Comparison of ENCODE assay signal across 18 cellular contexts in the genomic region with DNA sequence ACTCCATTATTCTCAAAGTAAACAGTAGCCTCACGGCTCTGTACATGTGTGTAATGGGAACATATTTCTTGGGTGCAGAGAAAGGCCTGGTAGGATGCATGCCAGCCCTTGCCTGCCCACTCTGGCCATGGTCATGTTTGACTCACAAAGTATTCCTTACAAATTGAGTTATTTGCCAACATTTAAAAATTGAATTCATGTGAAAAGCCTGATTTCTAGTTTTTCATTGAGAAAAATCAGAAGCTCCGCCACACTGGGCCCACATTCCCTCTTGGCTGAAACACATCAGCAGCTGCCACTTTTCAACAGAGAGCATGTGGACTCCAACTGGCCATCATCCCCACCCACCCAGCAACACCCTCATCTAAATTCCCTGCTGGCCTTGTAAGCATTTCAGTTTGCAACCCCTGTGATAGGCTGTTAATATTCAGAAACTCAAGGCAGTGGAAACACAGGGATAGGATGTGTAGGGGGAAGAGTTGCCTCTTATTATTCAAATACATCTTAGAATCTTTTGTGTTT. TPM values are rescaled to one million over a fixed set of nuclear protein-coding genes. Genes with fewer than 3 reads are reported as not detected.
"Had no signal": no experiment of that assay in that cellular context is flagged by ENCODE, and none has a peak within 500 bp of the region (broad histone marks: within the 10 kb centered on the region; RNA-seq: fewer than 3 reads in every experiment).

No MANE protein-coding gene starts in this region.

- H3K36me3 ChIP-seq: esophagus muscularis mucosa, lower lobe of right lung, pancreas, tibial artery, uterus had no signal

- H3K27ac ChIP-seq: dorsolateral prefrontal cortex, esophagus muscularis mucosa, lower lobe of right lung, pancreas, skin epidermis, tibial artery, uterus had no signal

- H3K4me3 ChIP-seq: dorsolateral prefrontal cortex, esophagus muscularis mucosa, lower lobe of right lung, pancreas, skin epidermis, tibial artery, uterus had no signal

- DNase-seq: activated CD4-positive, alpha-beta T cell treated with anti-CD3 and anti-CD28 coated beads, Interleukin-2, amount 50 U/mL, for 1 hour; activated CD8-positive, alpha-beta memory T cell treated with anti-CD3 and anti-CD28 coated beads for 24 hours; activated naive CD4-positive, alpha-beta T cell treated with anti-CD3 and anti-CD28 coated beads for 36 hours; foreskin fibroblast; glutamatergic neuron; immature natural killer cell; lower lobe of right lung; stimulated activated CD4-positive, alpha-beta T cell treated with anti-CD3 and anti-CD28 coated beads, Interleukin-4, amount 100 ng/mL, for 24 hours; stimulated activated naive CD4-positive, alpha-beta T cell; SW 1271; uterus had no signal

- H3K4me1 ChIP-seq: pancreas, tibial artery, uterus had no signal

- ATAC-seq: lower lobe of right lung, pancreas had no signal

- H3K27me3 ChIP-seq: dorsolateral prefrontal cortex, esophagus muscularis mucosa, pancreas, tibial artery, uterus had no signal

- H3K9me3 ChIP-seq: esophagus muscularis mucosa, lower lobe of right lung, pancreas, tibial artery, uterus had no signal

RNA-seq across cellular contexts. Expression of a gene that starts 40.9 kb away (rescaled TPM):
- total RNA-seq: astrocyte, renal cortical epithelial cell had no signal
